ENCODE assay signal across 26 cellular contexts in genomic region chrX:72084114-72084513, GRCh38. TPM values are rescaled to one million over a fixed set of nuclear protein-coding genes. Genes with fewer than 3 reads are reported as not detected.
DNase-seq lines count a peak whose midpoint lies in the region; ATAC-seq and TF ChIP-seq lines count a peak whose summit lies in the region.
"Had no signal": no experiment of that assay in that cellular context is flagged by ENCODE, and none has a peak within 500 bp of the region (broad histone marks: within the 10 kb centered on the region; RNA-seq: fewer than 3 reads in every experiment).

No MANE protein-coding gene starts in this region.

- H2AK5ac ChIP-seq in trophoblast cell (ENCODE audit: low read length), result no peak overlapping the region

- no peaks in the 10 kb centered on the region for H3K9me3 Mint-ChIP-seq in endothelial cell (ENCODE audit: unreplicated experiment)
- H3K9me3 Mint-ChIP-seq: CD8-positive, alpha-beta memory T cell had no signal

- peaks cover 31% of the 10 kb centered on the region for H3K79me1 ChIP-seq in trophoblast cell (ENCODE audit: low read length)

- H4K20me1 ChIP-seq in SK-N-SH (ENCODE audit: insufficient read depth) (no peaks in the 10 kb centered on the region), Loucy (ENCODE audit: insufficient read depth, low read length, poor library complexity, severe bottlenecking) (peaks cover 2% of the 10 kb centered on the region)
- H4K20me1 ChIP-seq: BLaER1 had no signal

- peaks cover 9% of the 10 kb centered on the region for H3K27me3 Mint-ChIP-seq in endothelial cell (ENCODE audit: unreplicated experiment)
- H3K27me3 Mint-ChIP-seq: CD4-positive, alpha-beta memory T cell had no signal

- H3K27ac Mint-ChIP-seq in endothelial cell (ENCODE audit: unreplicated experiment), result peak overlapping the region; percentile 30
- H3K27ac Mint-ChIP-seq: CD4-positive, CD25-positive, alpha-beta regulatory T cell; CD8-positive, alpha-beta memory T cell had no signal

- peaks cover 5% of the 10 kb centered on the region for H3K27me3 ChIP-seq in SK-N-SH (ENCODE audit: insufficient read depth)
- H3K27me3 ChIP-seq in Loucy (ENCODE audit: insufficient read depth, low read length, poor library complexity, severe bottlenecking), result no peaks in the 10 kb centered on the region
- no peaks in the 10 kb centered on the region for H3K27me3 ChIP-seq in trophoblast cell (ENCODE audit: insufficient read depth, low read length)
- H3K27me3 ChIP-seq: BE2C had no signal

- POLR2A ChIA-PET in SK-N-SH (lab: Yijun Ruan, JAX), result interaction anchor here (1.1 to 2.2 kb wide), 4 partner anchors 10 to 42 kb away, joined by 4 to 7 read pairs (median 6); no protein-coding TSS in a partner anchor

- H3F3A ChIP-seq in SK-N-SH (replicated peaks; ENCODE audit: insufficient read depth) (no peaks in the 10 kb centered on the region), Loucy (ENCODE audit: low read depth) (no peaks in the 10 kb centered on the region)

- no peak overlapping the region for H2BK5ac ChIP-seq in trophoblast cell (ENCODE audit: low read depth, low read length, poor library complexity)

- H3K4me2 ChIP-seq in SK-N-SH, result no peak overlapping the region
- H3K4me2 ChIP-seq in Loucy (ENCODE audit: low read depth, low read length, poor library complexity, severe bottlenecking), result peak overlapping the region; percentile 60
- H3K4me2 ChIP-seq in trophoblast cell (ENCODE audit: low read length), result no peak overlapping the region
- H3K4me2 ChIP-seq: A549, BLaER1 had no signal

- H3K9me3 ChIP-seq in SK-N-SH (no peaks in the 10 kb centered on the region), Loucy (ENCODE audit: insufficient read depth, low read depth, low read length) (no peaks in the 10 kb centered on the region), trophoblast cell (ENCODE audit: insufficient read depth, low read depth, low read length) (no peaks in the 10 kb centered on the region)
- H3K9me3 ChIP-seq: A549, BE2C, BLaER1 had no signal

- no peak overlapping the region for H4K12ac ChIP-seq in trophoblast cell (ENCODE audit: low read depth, low read length)

- H4K91ac ChIP-seq in trophoblast cell (ENCODE audit: low read depth, low read length), result no peak overlapping the region

- no peak overlapping the region for H3K18ac ChIP-seq in trophoblast cell (ENCODE audit: low read length)

- H3K4me3 ChIP-seq in SK-N-SH (ENCODE audit: low read depth in 2 of 2, low read length in 1 of 2) (no peak overlapping the region), Loucy (ENCODE audit: low read length, poor library complexity, severe bottlenecking) (peak overlapping the region; percentile 37), trophoblast cell (ENCODE audit: low read depth, low read length) (no peak overlapping the region)
- H3K4me3 ChIP-seq: A549, BLaER1, GM12878 had no signal

- H3K14ac ChIP-seq in trophoblast cell (ENCODE audit: low read length), result no peak overlapping the region

- no peak overlapping the region for H2AFZ ChIP-seq in SK-N-SH (ENCODE audit: low read depth)
- no peak overlapping the region for H2AFZ ChIP-seq in Loucy (ENCODE audit: low read length)
- peak overlapping the region; percentile 10 for H2AFZ ChIP-seq in trophoblast cell (ENCODE audit: insufficient read depth, low read length, poor library complexity)

- no peak overlapping the region for H2BK12ac ChIP-seq in trophoblast cell (ENCODE audit: low read length)

- H3K4ac ChIP-seq in trophoblast cell (ENCODE audit: low read depth, low read length), result no peak overlapping the region

- H3K4me3 Mint-ChIP-seq in endothelial cell (ENCODE audit: unreplicated experiment), result no peak overlapping the region
- H3K4me3 Mint-ChIP-seq: CD14-positive monocyte; CD4-positive, alpha-beta memory T cell; CD4-positive, CD25-positive, alpha-beta regulatory T cell; CD8-positive, alpha-beta memory T cell had no signal

- H3K79me2 ChIP-seq in SK-N-SH (ENCODE audit: insufficient read depth), result no peaks in the 10 kb centered on the region
- peaks cover 68% of the 10 kb centered on the region for H3K79me2 ChIP-seq in Loucy (ENCODE audit: insufficient read depth, low read length)
- H3K79me2 ChIP-seq in trophoblast cell (ENCODE audit: control insufficient read depth, insufficient read depth, low read length, poor library complexity), result peaks cover 2% of the 10 kb centered on the region

- TF ChIP-seq EP300 in SK-N-SH (IDR thresholded peaks at IDR 0.05; ENCODE audit: borderline replicate concordance in 1 of 2, low read depth in 1 of 2, low read length in 1 of 2), result peak in 1 of 2 experiments; percentile 59; a peak in 1 of 4 replicates

- H3K9ac ChIP-seq in SK-N-SH (no peak overlapping the region), Loucy (ENCODE audit: low read depth, low read length, poor library complexity, severe bottlenecking) (no peak overlapping the region), trophoblast cell (ENCODE audit: low read length) (no peak overlapping the region)
- H3K9ac ChIP-seq: BLaER1 had no signal

- WGBS in SK-N-SH (ENCODE audit: low lambda C conversion rate), result 100% methylated on average over 1 of the region's 1 CpG
- no CpG with 5 or more reads among the region's 1 CpG for WGBS in trophoblast cell (ENCODE audit: extremely low coverage, insufficient coverage, insufficient read length)

- H3K23ac ChIP-seq in trophoblast cell (ENCODE audit: low read length), result no peak overlapping the region

- no peak overlapping the region for H2BK120ac ChIP-seq in trophoblast cell (ENCODE audit: insufficient read depth, low read length, poor library complexity)

- peaks cover 0 to 55% of the 10 kb centered on the region in 2 experiments; a peak in 2 of 4 replicates for H3K4me1 ChIP-seq in SK-N-SH (ENCODE audit: control insufficient read depth in 1 of 2, insufficient read depth in 2 of 2, low read depth in 1 of 2, low read length in 1 of 2)
- H3K4me1 ChIP-seq in Loucy (ENCODE audit: insufficient read depth, low read length, poor library complexity, severe bottlenecking), result peaks cover 53% of the 10 kb centered on the region
- peaks cover 34 to 35% of the 10 kb centered on the region in 2 experiments for H3K4me1 ChIP-seq in trophoblast cell (ENCODE audit: control insufficient read depth in 1 of 2, insufficient read depth in 2 of 2, low read length in 2 of 2)
- H3K4me1 ChIP-seq: A549, BLaER1 had no signal

- H3K36me3 Mint-ChIP-seq in endothelial cell (ENCODE audit: low read depth, unreplicated experiment), result peaks cover 16% of the 10 kb centered on the region
- H3K36me3 Mint-ChIP-seq: CD4-positive, alpha-beta memory T cell; CD4-positive, CD25-positive, alpha-beta regulatory T cell had no signal

- H3K36me3 ChIP-seq in SK-N-SH (replicated peaks in 1 of 2; ENCODE audit: control insufficient read depth in 1 of 2, insufficient read depth in 2 of 2, low read length in 1 of 2) (no peaks in the 10 kb centered on the region), Loucy (ENCODE audit: insufficient read depth, low read length) (no peaks in the 10 kb centered on the region), trophoblast cell (ENCODE audit: control insufficient read depth in 1 of 2, insufficient read depth in 2 of 2, low read length in 2 of 2) (no peaks in the 10 kb centered on the region)
- H3K36me3 ChIP-seq: BLaER1 had no signal

- DNase-seq in SK-N-SH (peak; percentile 51), endothelial cell (ENCODE audit: low spot score) (no peak), trophoblast cell (no peak), pons (ENCODE audit: low spot score) (no peak)
- DNase-seq: BE2C; C1 segment of cervical spinal cord; CD4-positive, alpha-beta memory T cell; CD4-positive, CD25-positive, alpha-beta regulatory T cell; CD8-positive, alpha-beta memory T cell; COR-L47; DMS 273 treated with DMSO at 0.1 percent for 48 hours; DMS153; DMS53; DMS79; DND-41; EL; GDM1 had no signal

- peak overlapping the region in 1 of 2 experiments; percentile 95; a peak in 2 of 4 replicates for H3K27ac ChIP-seq in SK-N-SH (ENCODE audit: low read depth in 2 of 2, low read length in 1 of 2)
- H3K27ac ChIP-seq in trophoblast cell (ENCODE audit: low read depth, low read length), result no peak overlapping the region
- H3K27ac ChIP-seq: 22Rv1, A549, BLaER1 had no signal

- TF ChIP-seq CTCF in SK-N-SH (IDR thresholded peaks at IDR 0.05) (no peak), Loucy (conservative IDR thresholded peaks at IDR 0.05; ENCODE audit: low read length) (no peak), endothelial cell (IDR thresholded peaks at IDR 0.05; ENCODE audit: unreplicated experiment) (no peak)

- peaks cover 45% of the 10 kb centered on the region for H3K4me1 Mint-ChIP-seq in endothelial cell (ENCODE audit: unreplicated experiment)

- ATAC-seq in SK-N-SH treated with all-trans-retinoic acid at 6 μM for 48 hours (no peak), HG02678 (IDR thresholded peaks at IDR 0.05; ENCODE audit: unreplicated experiment) (no peak), HG03469 (IDR thresholded peaks at IDR 0.05; ENCODE audit: unreplicated experiment) (no peak)
- ATAC-seq: A549, GM12878 had no signal

- no peak overlapping the region for H4K8ac ChIP-seq in trophoblast cell (ENCODE audit: low read depth, low read length)

- H3K9me2 ChIP-seq in SK-N-SH, result no peaks in the 10 kb centered on the region
- no peaks in the 10 kb centered on the region for H3K9me2 ChIP-seq in Loucy (replicated peaks; ENCODE audit: low read depth, low read length)

- TF ChIP-seq RAD21 in SK-N-SH (IDR thresholded peaks at IDR 0.05; ENCODE audit: low read length), result no peak

- CTCF ChIA-PET in SK-N-SH (lab: Yijun Ruan, JAX), result interaction anchor here (0.6 to 6.0 kb wide), 10 partner anchors 11 to 97 kb away, joined by 3 to 35 read pairs (median 4); partner anchors contain the start of gene PIN4

RNA-seq across cellular contexts. Expression of gene RTL5, which starts 47.6 kb away (rescaled TPM):
- 1.5 and 1.8 TPM in 2 replicates for polyA plus RNA-seq in SK-N-SH (2012; rRNA removed)
- 1.8 and 2.6 TPM in 2 replicates for polyA plus RNA-seq in SK-N-SH (2012; cell fraction: cytosol; rRNA removed)
- 5.9 and 6.6 TPM in 2 replicates for polyA plus RNA-seq in SK-N-SH (2012; cell fraction: nucleus; rRNA removed)
- total RNA-seq in endothelial cell (ENCODE audit: unreplicated experiment), result 8.5 TPM
- polyA plus RNA-seq in trophoblast cell (2013), result 5.1 and 5.4 TPM in 2 replicates
